Comparison of ENCODE assay signal across 11 cellular contexts in the genomic region with DNA sequence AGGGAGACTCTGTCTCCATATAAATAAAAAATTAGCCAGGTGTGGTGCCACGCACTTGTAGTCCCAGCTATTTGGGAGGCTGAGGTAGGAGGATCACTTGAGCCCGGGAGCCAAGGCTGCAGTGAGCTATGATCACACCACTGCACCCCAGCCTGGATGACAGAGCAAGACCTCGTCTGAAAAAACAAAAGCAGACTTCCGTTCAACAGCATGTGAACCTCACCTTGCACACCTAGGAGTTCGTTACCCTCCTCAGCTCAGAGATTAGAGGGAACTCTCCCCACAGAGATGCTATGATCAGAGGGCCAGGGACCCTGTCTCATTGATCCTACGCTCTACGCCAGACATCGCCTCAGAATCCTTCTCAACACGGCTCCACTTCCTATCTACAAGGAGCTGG. TPM values are rescaled to one million over a fixed set of nuclear protein-coding genes. Genes with fewer than 3 reads are reported as not detected.
DNase-seq lines count a peak whose midpoint lies in the region; ATAC-seq, FAIRE-seq and TF ChIP-seq lines count a peak whose summit lies in the region.
"Had no signal": no experiment of that assay in that cellular context is flagged by ENCODE, and none has a peak within 500 bp of the region (broad histone marks: within the 10 kb centered on the region; RNA-seq: fewer than 3 reads in every experiment).

No MANE protein-coding gene starts in this region.

- peak overlapping the region; percentile 51 to 93 (median 78) for H3K27ac ChIP-seq in heart left ventricle
- H3K27ac ChIP-seq in breast epithelium = peak overlapping the region; percentile 3 to 67
- peak overlapping the region; percentile 76 to 92 for H3K27ac ChIP-seq in mucosa of rectum (ENCODE audit: low read depth in 2 of 2, low read length in 2 of 2)
- peak overlapping the region; percentile 33 to 62 for H3K27ac ChIP-seq in uterus

- no peaks in the 10 kb centered on the region for H3K36me3 ChIP-seq in heart left ventricle
- H3K36me3 ChIP-seq in breast epithelium = no peaks in the 10 kb centered on the region
- no peaks in the 10 kb centered on the region for H3K36me3 ChIP-seq in mucosa of rectum (ENCODE audit: control insufficient read depth in 2 of 2, insufficient read depth in 2 of 2, low read length in 2 of 2)
- H3K36me3 ChIP-seq in uterus = no peaks in the 10 kb centered on the region

- H3K4me3 ChIP-seq in heart left ventricle (peak overlapping the region in 1 of 12 donors; percentile 5), breast epithelium (peak overlapping the region in 1 of 3 donors; percentile 5), mucosa of rectum (ENCODE audit: low read length in 2 of 2) (no peak overlapping the region), uterus (no peak overlapping the region)

- intact Hi-C loops in heart left ventricle (cut with DNase I) (loop anchor here in 6 of 10 donors (5.0 kb wide), 3 partner anchors 34 to 44 kb away; no protein-coding TSS in a partner anchor), Right ventricle myocardium inferior (cut with DNase I) (no loop called here), breast epithelium (cut with DNase I; ENCODE audit: low total_unique reads) (no loop called here), uterus (cut with DNase I; ENCODE audit: low total_unique reads) (no loop called here)

- no peak for TF ChIP-seq CTCF in heart left ventricle (IDR thresholded peaks at IDR 0.05)
- no peak for TF ChIP-seq CTCF in breast epithelium (IDR thresholded peaks at IDR 0.05)
- no peak for TF ChIP-seq CTCF in uterus (IDR thresholded peaks at IDR 0.05)

- H3K27me3 ChIP-seq in heart left ventricle (no peaks in the 10 kb centered on the region), breast epithelium (no peaks in the 10 kb centered on the region), mucosa of rectum (ENCODE audit: control insufficient read depth in 2 of 2, insufficient read depth in 2 of 2, low read length in 2 of 2) (no peaks in the 10 kb centered on the region), uterus (no peaks in the 10 kb centered on the region)

- peaks cover 43 to 99% (median 84%) of the 10 kb centered on the region in 12 donors for H3K4me1 ChIP-seq in heart left ventricle
- H3K4me1 ChIP-seq in breast epithelium = peaks cover 29 to 34% of the 10 kb centered on the region in 2 donors
- H3K4me1 ChIP-seq in mucosa of rectum (ENCODE audit: control insufficient read depth in 2 of 2, insufficient read depth in 2 of 2, low read length in 2 of 2) = peaks cover 77 to 81% of the 10 kb centered on the region in 2 donors
- H3K4me1 ChIP-seq in uterus = peaks cover 0 to 26% of the 10 kb centered on the region in 2 donors

- no peak for FAIRE-seq in HTR-8/SVneo (lab: Jason Lieb, UNC)

- H3K9ac ChIP-seq in mucosa of rectum (ENCODE audit: low read depth in 1 of 2, low read length in 2 of 2) = peak overlapping the region in 1 of 2 donors; percentile 59

- TF ChIP-seq POLR2A in heart left ventricle (IDR thresholded peaks at IDR 0.05) (no peak), breast epithelium (IDR thresholded peaks at IDR 0.05) (no peak), uterus (IDR thresholded peaks at IDR 0.05) (no peak)

- 62 to 73% (median 71%) methylated on average over 9 of the region's 9 CpGs for WGBS in heart left ventricle, 4 donors

- ATAC-seq in heart left ventricle (no peak), Right ventricle myocardium inferior (no peak)

- no peaks in the 10 kb centered on the region for H3K9me3 ChIP-seq in heart left ventricle
- H3K9me3 ChIP-seq in breast epithelium = no peaks in the 10 kb centered on the region
- H3K9me3 ChIP-seq in mucosa of rectum (ENCODE audit: control insufficient read depth in 2 of 2, low read length in 2 of 2) = no peaks in the 10 kb centered on the region
- no peaks in the 10 kb centered on the region for H3K9me3 ChIP-seq in uterus

- DNase-seq in heart left ventricle (no peak), Right ventricle myocardium inferior (ENCODE audit: missing footprints) (no peak), breast epithelium (ENCODE audit: low spot score in 2 of 2) (no peak), uterus (no peak), T1000 (lab: John Stamatoyannopoulos, UW) (no peak), HTR-8/SVneo (ENCODE audit: insufficient read length, low spot score) (no peak), NCI-H774 (lab: John Stamatoyannopoulos, UW) (no peak)
- DNase-seq: AML-193, NCI-H1048, NCI-H526 had no signal

RNA-seq across cellular contexts. Expression of a gene that starts 15.3 kb away (rescaled TPM):
- 10 to 100 TPM in 4 of 9 donors, 1 to 10 TPM in 5; 5.9 to 17.8 (median 9.1) TPM for total RNA-seq in heart left ventricle
- 1 to 10 TPM; 6.2 to 7.3 TPM for polyA plus RNA-seq in heart left ventricle
- total RNA-seq in Right ventricle myocardium inferior = 8.4 TPM
- 10 to 100 TPM; 13.0 to 22.3 (median 15.7) TPM for total RNA-seq in breast epithelium
- total RNA-seq in uterus = 10 to 100 TPM in 3 of 4 donors, 1 to 10 TPM in 1; 4.1 to 43.5 (median 21.7) TPM

RNA-seq across cellular contexts. Expression of a gene that starts 36.8 kb away (rescaled TPM):
- total RNA-seq in heart left ventricle = 100 to 1,000 TPM; 136 to 353 (median 157) TPM
- polyA plus RNA-seq in heart left ventricle = 100 to 1,000 TPM; 142 to 270 TPM
- total RNA-seq in Right ventricle myocardium inferior = 181 TPM
- 100 to 1,000 TPM; 214 to 336 (median 294) TPM for total RNA-seq in breast epithelium
- 100 to 1,000 TPM; 139 to 273 (median 205) TPM for total RNA-seq in uterus

RNA-seq across cellular contexts. Expression of a gene that starts 51.1 kb away (rescaled TPM):
- 100 to 1,000 TPM in 1 of 9 donors, 10 to 100 TPM in 8; 36.1 to 116 (median 46.7) TPM for total RNA-seq in heart left ventricle
- polyA plus RNA-seq in heart left ventricle = 100 to 1,000 TPM in 1 of 2 donors, 10 to 100 TPM in 1; 36.9 to 106 TPM
- total RNA-seq in Right ventricle myocardium inferior = 50.3 TPM
- total RNA-seq in breast epithelium = 100 to 1,000 TPM in 2 of 3 donors, 10 to 100 TPM in 1; 92.6 to 140 (median 139) TPM
- 100 to 1,000 TPM in 1 of 4 donors, 10 to 100 TPM in 3; 30.3 to 113 (median 82.5) TPM for total RNA-seq in uterus

Comparison
In these comparisons a context has a peak if more than half of its experiments do, and no peak if none do; other contexts are left out.
1. intact Hi-C loops: an anchor here in heart left ventricle (5.0 kb wide); none called in Right ventricle myocardium inferior, breast epithelium and uterus.